Comparison of ENCODE assay signal across 12 cellular contexts in genomic region chr7:129122086-129122750, GRCh38. TPM values are rescaled to one million over a fixed set of nuclear protein-coding genes. Genes with fewer than 3 reads are reported as not detected.
A peak's percentile ranks its signal among the peaks of the same experiment; 100 is the strongest.
DNase-seq lines count a peak whose midpoint lies in the region; ATAC-seq and TF ChIP-seq lines count a peak whose summit lies in the region.
"Had no signal": no experiment of that assay in that cellular context is flagged by ENCODE, and none has a peak within 500 bp of the region (broad histone marks: within the 10 kb centered on the region; RNA-seq: fewer than 3 reads in every experiment).

No MANE protein-coding gene starts in this region.

- H3K79me2 ChIP-seq in OCI-LY3 (ENCODE audit: low read length): no peaks in the 10 kb centered on the region

- H4K20me1 ChIP-seq in BLaER1 treated with 17β-estradiol and CSF1 and Interleukin-3, amounts not matched to agents 10 nM and 100 nM: no peaks in the 10 kb centered on the region
- no peaks in the 10 kb centered on the region for H4K20me1 ChIP-seq in OCI-LY3 (ENCODE audit: insufficient read depth, low read length)

- H3K27me3 ChIP-seq in BLaER1 treated with 17β-estradiol and CSF1 and Interleukin-3, amounts not matched to agents 10 nM and 100 nM: no peaks in the 10 kb centered on the region
- no peaks in the 10 kb centered on the region for H3K27me3 ChIP-seq in OCI-LY3 (ENCODE audit: low read depth, low read length)

- TF ChIP-seq CTCF in OCI-LY3 (IDR thresholded peaks at IDR 0.05; ENCODE audit: low read depth, low read length): no peak

- ATAC-seq in GM18907 (IDR thresholded peaks at IDR 0.05; ENCODE audit: unreplicated experiment): peak; percentile 61
- ATAC-seq in HG02840 (IDR thresholded peaks at IDR 0.05; ENCODE audit: low FRiP score, unreplicated experiment): peak; percentile 41

- peak overlapping the region; percentile 50 to 87 (median 70); a peak in 19 of 22 replicates for H3K27ac ChIP-seq in BLaER1 treated with 17β-estradiol and CSF1 and Interleukin-3, amounts not matched to agents 10 nM and 100 nM
- H3K27ac ChIP-seq in OCI-LY3 (ENCODE audit: low read length): peak overlapping the region; percentile 96
- H3K27ac ChIP-seq: stomach, WERI-Rb-1 had no signal

- peak overlapping the region in 7 of 11 experiments; percentile 14 to 75 (median 57); a peak in 10 of 22 replicates for H3K9ac ChIP-seq in BLaER1 treated with 17β-estradiol and CSF1 and Interleukin-3, amounts not matched to agents 10 nM and 100 nM
- H3K9ac ChIP-seq in OCI-LY3 (ENCODE audit: low read length): peak overlapping the region; percentile 66

- H3K9me3 ChIP-seq in BLaER1 treated with 17β-estradiol and CSF1 and Interleukin-3, amounts not matched to agents 10 nM and 100 nM (replicated peaks in 1 of 11): peaks cover 27 to 55% (median 38%) of the 10 kb centered on the region in 11 experiments
- H3K9me3 ChIP-seq in OCI-LY3 (ENCODE audit: insufficient read depth, low read length): peaks cover 23% of the 10 kb centered on the region

- H2AFZ ChIP-seq in OCI-LY3 (ENCODE audit: low read depth, low read length): peak overlapping the region; percentile 3; the same call in 1 of the 2 replicates

- H3K4me2 ChIP-seq in BLaER1 treated with 17β-estradiol and CSF1 and Interleukin-3, amounts not matched to agents 10 nM and 100 nM: peak overlapping the region; percentile 53 to 91 (median 74)
- peak overlapping the region; percentile 88 for H3K4me2 ChIP-seq in OCI-LY3 (ENCODE audit: low read length)

- no peak for DNase-seq in NK-92 treated with Interleukin-12 subunit alpha and Interleukin-12 subunit beta, amount 100 ng/mL, for 24 hours (lab: John Stamatoyannopoulos, UW)
- DNase-seq in stimulated activated CD4-positive, alpha-beta T cell treated with anti-CD3 and anti-CD28 coated beads, Interleukin-1b, Interleukin-23, amount 100 ng/mL, for 48 hours: no peak
- no peak for DNase-seq in A172 (ENCODE audit: low spot score)
- DNase-seq in NAMALWA (ENCODE audit: low spot score): no peak
- DNase-seq: CD8-positive, alpha-beta memory T cell; NCI-H2171; stomach; WERI-Rb-1 had no signal

- peaks cover 20 to 34% (median 27%) of the 10 kb centered on the region in 10 experiments for H3K4me1 ChIP-seq in BLaER1 treated with 17β-estradiol and CSF1 and Interleukin-3, amounts not matched to agents 10 nM and 100 nM
- peaks cover 34% of the 10 kb centered on the region for H3K4me1 ChIP-seq in OCI-LY3 (ENCODE audit: low read length)
- H3K4me1 ChIP-seq: stomach had no signal

- H3K4me3 ChIP-seq in BLaER1 treated with 17β-estradiol and CSF1 and Interleukin-3, amounts not matched to agents 10 nM and 100 nM: no peak overlapping the region
- peak overlapping the region; percentile 65 for H3K4me3 ChIP-seq in OCI-LY3 (ENCODE audit: low read length)
- H3K4me3 ChIP-seq: stomach had no signal

- H3K36me3 ChIP-seq in BLaER1 treated with 17β-estradiol and CSF1 and Interleukin-3, amounts not matched to agents 10 nM and 100 nM: peaks cover 0 to 7% (median 0%) of the 10 kb centered on the region in 11 experiments; a peak in 4 of 22 replicates
- peaks cover 9% of the 10 kb centered on the region for H3K36me3 ChIP-seq in OCI-LY3 (replicated peaks; ENCODE audit: low read depth, low read length)
- H3K36me3 ChIP-seq: stomach, WERI-Rb-1 had no signal

RNA-seq across cellular contexts. Expression of gene TSPAN33, which starts 22.3 kb away (rescaled TPM):
- 11.3 and 12.6 TPM in 2 replicates for total RNA-seq in A172 (2014; rRNA removed; shearing (Covaris generic))
